ENCODE assay signal across 8 cellular contexts in the genomic region with DNA sequence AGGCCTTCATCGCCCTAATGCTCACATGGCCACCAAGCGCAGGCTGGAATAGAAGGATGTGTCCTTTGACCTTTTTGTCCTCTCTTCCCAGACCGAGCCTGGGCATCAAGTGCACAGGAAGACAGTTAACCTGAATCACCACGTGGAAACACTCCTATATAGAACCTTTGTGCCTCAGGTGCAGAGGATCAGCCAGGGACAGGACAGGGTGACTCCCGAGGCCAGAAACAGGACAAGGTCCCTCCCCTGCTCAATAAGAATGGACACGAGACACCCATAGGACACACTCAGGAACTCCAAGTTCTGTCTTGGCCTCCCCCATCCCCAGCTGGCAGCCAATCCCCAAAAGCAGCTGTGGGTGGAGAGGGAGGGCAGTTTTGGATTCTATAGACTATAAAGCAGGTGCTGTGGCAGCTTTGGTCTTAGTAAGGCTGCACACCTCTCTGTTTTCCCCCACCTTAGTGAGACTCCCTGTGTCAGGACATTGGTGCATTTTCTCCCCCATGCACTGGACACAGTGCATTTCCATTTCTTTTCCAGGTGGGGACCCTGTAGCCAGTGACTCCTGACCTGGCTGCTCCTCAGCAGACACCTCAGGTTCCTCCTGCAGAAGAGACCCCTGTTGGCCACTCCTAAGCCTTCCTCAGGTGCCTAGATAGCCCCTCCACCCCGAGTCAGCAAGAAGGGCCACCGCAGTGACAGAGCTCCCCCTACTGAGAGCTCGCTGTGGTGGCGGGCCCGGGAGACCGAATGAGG. TPM values are rescaled to one million over a fixed set of nuclear protein-coding genes. Genes with fewer than 3 reads are reported as not detected.
DNase-seq lines count a peak whose midpoint lies in the region; ATAC-seq and TF ChIP-seq lines count a peak whose summit lies in the region.

No MANE protein-coding gene starts in this region.

- H3K9me3 Mint-ChIP-seq in stimulated activated memory B cell treated with anti-CD40 and anti-IgM and Interleukin-4, amounts not matched to agents 10 μg/mL and 1 μg/mL and 100 μg/mL, for 72 hours = no peaks in the 10 kb centered on the region

- peak; percentile 96 to 97 for TF ChIP-seq RAD21 in liver (IDR thresholded peaks at IDR 0.05)

- peak; percentile 69 for ATAC-seq in T-helper 17 cell
- peak; percentile 88 for ATAC-seq in stimulated activated memory B cell treated with anti-CD40 and anti-IgM and Interleukin-4, amounts not matched to agents 10 μg/mL and 1 μg/mL and 100 μg/mL, for 72 hours

- TF ChIP-seq POLR2A in NB4 (IDR thresholded peaks at IDR 0.05; ENCODE audit: extremely low read depth, insufficient read length) = no peak

- H3K27me3 ChIP-seq in brain microvascular endothelial cell (replicated peaks) = no peaks in the 10 kb centered on the region
- H3K27me3 ChIP-seq in liver (ENCODE audit: control insufficient read depth in 4 of 4, insufficient read depth in 4 of 4, low read length in 3 of 4) = no peaks in the 10 kb centered on the region

- peak; percentile 24 to 76 (median 57) for DNase-seq in NCI-H1417 (lab: John Stamatoyannopoulos, UW)
- no peak for DNase-seq in NCI-H1417 treated with DMSO at 0.1 percent for 48 hours (lab: John Stamatoyannopoulos, UW)
- no peak for DNase-seq in HFF-Myc (ENCODE audit: extremely low read depth, low read depth)
- DNase-seq in NB4 (ENCODE audit: low read depth) = peak; percentile 73
- peak in 1 of 3 donors; percentile 30 for DNase-seq in T-helper 17 cell
- DNase-seq in brain microvascular endothelial cell = peak; percentile 32

- 41% methylated on average over 12 of the region's 12 CpGs for WGBS in liver

- in situ Hi-C loops in brain microvascular endothelial cell (cut with HindIII; ENCODE audit: low pct_ligation_motif_present, low sequenced_read_pairs) = no loop called here

- no peak overlapping the region for H3K4me3 Mint-ChIP-seq in T-helper 17 cell
- no peak overlapping the region for H3K4me3 Mint-ChIP-seq in stimulated activated memory B cell treated with anti-CD40 and anti-IgM and Interleukin-4, amounts not matched to agents 10 μg/mL and 1 μg/mL and 100 μg/mL, for 72 hours

- no peak overlapping the region for H3K4me3 ChIP-seq in HFF-Myc (replicated peaks; ENCODE audit: low read depth, low read length)
- H3K4me3 ChIP-seq in NB4 (ENCODE audit: low read depth, low read length) = no peak overlapping the region
- no peak overlapping the region for H3K4me3 ChIP-seq in brain microvascular endothelial cell (ENCODE audit: low read depth, low read length)
- H3K4me3 ChIP-seq in liver (ENCODE audit: low read depth in 1 of 3, low read length in 3 of 3) = no peak overlapping the region

- H3K4me1 ChIP-seq in liver (ENCODE audit: control insufficient read depth in 4 of 4, insufficient read depth in 4 of 4, low read length in 3 of 4) = peaks cover 3 to 25% (median 11%) of the 10 kb centered on the region in 4 donors

- H3K27ac Mint-ChIP-seq in T-helper 17 cell = no peak overlapping the region
- H3K27ac Mint-ChIP-seq in stimulated activated memory B cell treated with anti-CD40 and anti-IgM and Interleukin-4, amounts not matched to agents 10 μg/mL and 1 μg/mL and 100 μg/mL, for 72 hours = peak overlapping the region; percentile 86

- peaks cover 33% of the 10 kb centered on the region for H3K27me3 Mint-ChIP-seq in T-helper 17 cell
- H3K27me3 Mint-ChIP-seq in stimulated activated memory B cell treated with anti-CD40 and anti-IgM and Interleukin-4, amounts not matched to agents 10 μg/mL and 1 μg/mL and 100 μg/mL, for 72 hours = no peaks in the 10 kb centered on the region

- peaks cover 7% of the 10 kb centered on the region for H3K4me1 Mint-ChIP-seq in T-helper 17 cell
- peaks cover 58% of the 10 kb centered on the region for H3K4me1 Mint-ChIP-seq in stimulated activated memory B cell treated with anti-CD40 and anti-IgM and Interleukin-4, amounts not matched to agents 10 μg/mL and 1 μg/mL and 100 μg/mL, for 72 hours

- no peaks in the 10 kb centered on the region for H3K36me3 Mint-ChIP-seq in T-helper 17 cell (ENCODE audit: low read depth)
- no peaks in the 10 kb centered on the region for H3K36me3 Mint-ChIP-seq in stimulated activated memory B cell treated with anti-CD40 and anti-IgM and Interleukin-4, amounts not matched to agents 10 μg/mL and 1 μg/mL and 100 μg/mL, for 72 hours

- peak; percentile 89 for TF ChIP-seq CTCF in HFF-Myc (IDR thresholded peaks at IDR 0.05; ENCODE audit: low read depth, low read length, missing control alignments)
- TF ChIP-seq CTCF in NB4 (IDR thresholded peaks at IDR 0.05; ENCODE audit: low read depth, low read length) = peak; percentile 96
- TF ChIP-seq CTCF in brain microvascular endothelial cell (IDR thresholded peaks at IDR 0.05; ENCODE audit: low read depth, low read length, missing control alignments) = peak; percentile 82
- TF ChIP-seq CTCF in liver (IDR thresholded peaks at IDR 0.05; ENCODE audit: low read depth, low read length, missing input control) = peak; percentile 79

- H3K27ac ChIP-seq in brain microvascular endothelial cell = no peak overlapping the region
- H3K27ac ChIP-seq in liver (ENCODE audit: low read depth in 1 of 2, low read length in 2 of 2) = no peak overlapping the region

- H3K36me3 ChIP-seq in brain microvascular endothelial cell (replicated peaks) (no peaks in the 10 kb centered on the region), liver (ENCODE audit: control insufficient read depth in 4 of 4, insufficient read depth in 3 of 4, low read depth in 1 of 4, low read length in 3 of 4) (no peaks in the 10 kb centered on the region)

- H3K9ac ChIP-seq in liver (ENCODE audit: low read depth in 1 of 2, low read length in 2 of 2) = no peak overlapping the region

- H3K9me3 ChIP-seq in T-helper 17 cell (ENCODE audit: control insufficient read depth, low read length, poor library complexity, severe bottlenecking) (no peaks in the 10 kb centered on the region), liver (ENCODE audit: control insufficient read depth in 4 of 4, low read length in 3 of 4) (no peaks in the 10 kb centered on the region)

TF ChIP-seq in liver, 16 proteins besides CTCF, POLR2A, EP300 and RAD21:
- TF ChIP-seq EGR1 (IDR thresholded peaks at IDR 0.05; ENCODE audit: low read depth in 2 of 2) = no peak
- no peak for TF ChIP-seq HNF4A (conservative IDR thresholded peaks at IDR 0.05)
- no peak for TF ChIP-seq YY1 (IDR thresholded peaks at IDR 0.05)
- no peak for TF ChIP-seq TAF1 (conservative IDR thresholded peaks at IDR 0.05)
- TF ChIP-seq, protein P1, sequence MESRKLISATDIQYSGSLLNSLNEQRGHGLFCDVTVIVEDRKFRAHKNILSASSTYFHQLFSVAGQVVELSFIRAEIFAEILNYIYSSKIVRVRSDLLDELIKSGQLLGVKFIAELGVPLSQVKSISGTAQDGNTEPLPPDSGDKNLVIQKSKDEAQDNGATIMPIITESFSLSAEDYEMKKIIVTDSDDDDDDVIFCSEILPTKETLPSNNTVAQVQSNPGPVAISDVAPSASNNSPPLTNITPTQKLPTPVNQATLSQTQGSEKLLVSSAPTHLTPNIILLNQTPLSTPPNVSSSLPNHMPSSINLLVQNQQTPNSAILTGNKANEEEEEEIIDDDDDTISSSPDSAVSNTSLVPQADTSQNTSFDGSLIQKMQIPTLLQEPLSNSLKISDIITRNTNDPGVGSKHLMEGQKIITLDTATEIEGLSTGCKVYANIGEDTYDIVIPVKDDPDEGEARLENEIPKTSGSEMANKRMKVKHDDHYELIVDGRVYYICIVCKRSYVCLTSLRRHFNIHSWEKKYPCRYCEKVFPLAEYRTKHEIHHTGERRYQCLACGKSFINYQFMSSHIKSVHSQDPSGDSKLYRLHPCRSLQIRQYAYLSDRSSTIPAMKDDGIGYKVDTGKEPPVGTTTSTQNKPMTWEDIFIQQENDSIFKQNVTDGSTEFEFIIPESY (IDR thresholded peaks at IDR 0.05) = no peak
TF ChIP-seq in liver: peak in this region for 0.

RNA-seq across cellular contexts. Expression of a gene that starts 43.6 kb away (rescaled TPM):
- total RNA-seq in T-helper 17 cell (10 to 100 TPM in 1 of 2 donors, 1 to 10 TPM in 1; 1.6 to 10.5 TPM), liver (1 to 10 TPM in 1 of 2 donors, under 1 TPM in 1; 0.59 to 1.1 TPM)
- polyA plus RNA-seq in liver = 1 to 10 TPM in 1 of 2 donors, under 1 TPM in 1; 0.21 to 2.0 TPM

Comparison
In these comparisons a context has a peak if more than half of its experiments do, and no peak if none do; other contexts are left out.
1. DNase-seq: peak in NCI-H1417 (3 of 3), NB4 (single experiment) and brain microvascular endothelial cell (single experiment); none in NCI-H1417 treated with DMSO at 0.1 percent for 48 hours (single experiment) and HFF-Myc (single experiment).
2. Peak in every context shown above with its lines, with median percentiles within 50 percentile points of each other: CTCF ChIP-seq.